In the genomic region with DNA sequence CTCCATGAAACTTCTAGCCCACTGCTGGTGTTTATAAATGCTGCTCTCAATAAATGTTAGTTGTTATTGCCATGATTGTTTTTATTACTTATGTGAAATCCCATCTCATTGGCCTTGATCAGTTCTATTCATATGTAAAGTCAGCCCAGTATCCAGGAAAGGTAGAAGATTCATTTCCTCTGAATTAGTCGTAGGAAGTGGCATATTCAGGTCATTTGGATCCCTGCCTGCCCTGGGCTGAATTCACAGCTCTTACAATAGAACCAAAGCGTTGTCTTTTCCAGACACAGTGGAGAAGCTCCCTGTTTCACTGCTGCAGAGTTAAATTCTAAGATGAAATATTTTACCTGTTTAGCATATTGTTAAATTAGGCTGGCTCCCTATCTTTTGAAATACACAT, we compare ENCODE assay signal across 19 cellular contexts.
"Had no signal": no experiment of that assay in that cellular context is flagged by ENCODE, and none has a peak within 500 bp of the region (broad histone marks: within the 10 kb centered on the region; RNA-seq: fewer than 3 reads in every experiment).

No MANE protein-coding gene starts in this region.

- ATAC-seq: activated CD4-positive, alpha-beta T cell treated with anti-CD3 and anti-CD28 coated beads for 36 hours; pancreas had no signal

- H3K27me3 ChIP-seq: cardiac muscle cell, colonic mucosa, pancreas, vagina had no signal

- DNase-seq: activated CD4-positive, alpha-beta memory T cell treated with anti-CD3 and anti-CD28 coated beads, Interleukin-2, amount 10 ng/mL, durations not matched to agents 7 days and 5 days; activated CD4-positive, alpha-beta T cell treated with anti-CD3 and anti-CD28 coated beads for 36 hours; activated gamma-delta T cell treated with Interleukin-2 at 50 U/mL for 16 hours; activated naive CD8-positive, alpha-beta T cell treated with anti-CD3 and anti-CD28 coated beads, Interleukin-2, amount 10 ng/mL, durations not matched to agents 7 days and 5 days; activated T-cell treated with anti-CD3 and anti-CD28 coated beads, Interleukin-2, amount 50 U/mL, for 48 hours; aorta; colonic mucosa; effector CD8-positive, alpha-beta T cell; immature natural killer cell; mesenchymal stem cell; pancreas; retina; T1000 had no signal

- H3K9me3 Mint-ChIP-seq: activated CD4-positive, alpha-beta memory T cell treated with anti-CD3 and anti-CD28 coated beads, Interleukin-2, amount 10 ng/mL, durations not matched to agents 7 days and 5 days; activated naive CD8-positive, alpha-beta T cell treated with anti-CD3 and anti-CD28 coated beads, Interleukin-2, amount 10 ng/mL, durations not matched to agents 7 days and 5 days; immature natural killer cell; neural crest cell had no signal

- H3K9me3 ChIP-seq: colonic mucosa, pancreas, vagina had no signal

- H3K4me3 Mint-ChIP-seq: activated CD4-positive, alpha-beta memory T cell treated with anti-CD3 and anti-CD28 coated beads, Interleukin-2, amount 10 ng/mL, durations not matched to agents 7 days and 5 days; activated CD4-positive, alpha-beta T cell treated with anti-CD3 and anti-CD28 coated beads for 36 hours; activated naive CD8-positive, alpha-beta T cell treated with anti-CD3 and anti-CD28 coated beads, Interleukin-2, amount 10 ng/mL, durations not matched to agents 7 days and 5 days; immature natural killer cell; neural crest cell had no signal

- H3K27ac ChIP-seq: cardiac muscle cell, colonic mucosa, epithelial cell of prostate, pancreas, vagina, VCaP had no signal

- H3K36me3 Mint-ChIP-seq: activated naive CD8-positive, alpha-beta T cell treated with anti-CD3 and anti-CD28 coated beads, Interleukin-2, amount 10 ng/mL, durations not matched to agents 7 days and 5 days; immature natural killer cell had no signal

- H3K4me1 ChIP-seq: colonic mucosa, pancreas, vagina had no signal

- H3K4me1 Mint-ChIP-seq: activated CD4-positive, alpha-beta memory T cell treated with anti-CD3 and anti-CD28 coated beads, Interleukin-2, amount 10 ng/mL, durations not matched to agents 7 days and 5 days; activated CD4-positive, alpha-beta T cell treated with anti-CD3 and anti-CD28 coated beads for 36 hours; immature natural killer cell; neural crest cell had no signal

- H3K27ac Mint-ChIP-seq: activated CD4-positive, alpha-beta memory T cell treated with anti-CD3 and anti-CD28 coated beads, Interleukin-2, amount 10 ng/mL, durations not matched to agents 7 days and 5 days; activated CD4-positive, alpha-beta T cell treated with anti-CD3 and anti-CD28 coated beads for 36 hours; activated naive CD8-positive, alpha-beta T cell treated with anti-CD3 and anti-CD28 coated beads, Interleukin-2, amount 10 ng/mL, durations not matched to agents 7 days and 5 days; immature natural killer cell had no signal

- H3K36me3 ChIP-seq: cardiac muscle cell, colonic mucosa, pancreas, vagina had no signal

- H3K4me3 ChIP-seq: cardiac muscle cell, colonic mucosa, pancreas, skin epidermis, vagina had no signal
